ENCODE assay signal across 1 cellular context in genomic region chr7:42232275-42232674, GRCh38.
TF ChIP-seq lines count a peak whose summit lies in the region.

No MANE protein-coding gene starts in this region.

TF ChIP-seq in IMR-90, 13 proteins besides CTCF, POLR2A, EP300 and RAD21:
- TF ChIP-seq, protein P1, sequence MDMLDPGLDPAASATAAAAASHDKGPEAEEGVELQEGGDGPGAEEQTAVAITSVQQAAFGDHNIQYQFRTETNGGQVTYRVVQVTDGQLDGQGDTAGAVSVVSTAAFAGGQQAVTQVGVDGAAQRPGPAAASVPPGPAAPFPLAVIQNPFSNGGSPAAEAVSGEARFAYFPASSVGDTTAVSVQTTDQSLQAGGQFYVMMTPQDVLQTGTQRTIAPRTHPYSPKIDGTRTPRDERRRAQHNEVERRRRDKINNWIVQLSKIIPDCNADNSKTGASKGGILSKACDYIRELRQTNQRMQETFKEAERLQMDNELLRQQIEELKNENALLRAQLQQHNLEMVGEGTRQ (IDR thresholded peaks at IDR 0.05; ENCODE audit: low read depth, low read length) = no peak
- no peak for TF ChIP-seq MXI1 (IDR thresholded peaks at IDR 0.05; ENCODE audit: borderline replicate concordance, low read depth, low read length)
- no peak for TF ChIP-seq ELK1 (IDR thresholded peaks at IDR 0.05; ENCODE audit: borderline replicate concordance, low read depth, low read length)
- no peak for TF ChIP-seq MAFK (IDR thresholded peaks at IDR 0.05; ENCODE audit: low read depth, low read length)
- no peak for TF ChIP-seq CEBPB (IDR thresholded peaks at IDR 0.05; ENCODE audit: low read depth, low read length)
- no peak for TF ChIP-seq BHLHE40 (IDR thresholded peaks at IDR 0.05; ENCODE audit: low read depth, low read length)
- TF ChIP-seq SMC3 (IDR thresholded peaks at IDR 0.05; ENCODE audit: low read depth, low read length) = no peak
- no peak for TF ChIP-seq NFE2L2 (IDR thresholded peaks at IDR 0.05; ENCODE audit: low read depth, low read length)
- no peak for TF ChIP-seq FOS (IDR thresholded peaks at IDR 0.05; ENCODE audit: low read depth, low read length)
TF ChIP-seq in IMR-90: peak in this region for 0.
